In the genomic region with DNA sequence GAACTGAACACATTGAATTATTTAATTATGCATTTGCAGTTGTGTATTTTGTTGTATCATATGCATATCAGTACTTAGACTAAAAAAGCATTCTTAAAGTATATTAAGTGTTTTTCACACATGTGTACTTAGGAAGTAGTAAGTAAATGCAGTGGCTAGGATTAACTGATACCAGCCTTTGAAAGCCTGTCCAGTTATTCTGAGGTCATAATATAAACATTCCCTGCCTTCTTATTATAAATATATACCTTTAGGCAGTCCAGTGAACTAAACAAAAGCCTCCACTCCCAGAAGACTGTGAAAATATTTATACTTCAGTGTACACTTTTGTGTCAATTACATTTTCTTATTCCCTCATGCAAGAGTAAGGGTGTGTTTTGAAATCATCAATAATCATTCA, we compare ENCODE assay signal across 23 cellular contexts.
DNase-seq lines count a peak whose midpoint lies in the region; ATAC-seq, FAIRE-seq and TF ChIP-seq lines count a peak whose summit lies in the region.
"Had no signal": no experiment of that assay in that cellular context is flagged by ENCODE, and none has a peak within 500 bp of the region (broad histone marks: within the 10 kb centered on the region; RNA-seq: fewer than 3 reads in every experiment).

No MANE protein-coding gene starts in this region.

- TF ChIP-seq RAD21 in K562 (CRISPR knock-in tag; conservative IDR thresholded peaks at IDR 0.05 in 1 of 2, IDR thresholded peaks at IDR 0.05 in 1 of 2), result no peak

- no peaks in the 10 kb centered on the region for H3K36me3 Mint-ChIP-seq in progenitor cell of endocrine pancreas (ENCODE audit: insufficient read depth)

- peak overlapping the region; percentile 29 for H3K27ac Mint-ChIP-seq in progenitor cell of endocrine pancreas
- H3K27ac Mint-ChIP-seq: CD4-positive, alpha-beta T cell had no signal

- DNase-seq in K562 (ENCODE audit: extremely low read depth in 1 of 4, low spot score in 3 of 4) (no peak), iris pigment epithelial cell (ENCODE audit: low read depth) (peak; percentile 36), progenitor cell of endocrine pancreas (ENCODE audit: low spot score, unreplicated experiment) (no peak), mammary epithelial cell (no peak), thyroid gland (no peak), OCI-M1 (lab: John Stamatoyannopoulos, UW) (no peak), hypothalamus (lab: John Stamatoyannopoulos, UW) (no peak)
- DNase-seq: AML-193; CD4-positive, alpha-beta T cell; CD8-positive, alpha-beta memory T cell; DMS 273 treated with DMSO at 0.1 percent for 48 hours; EL; GDM1; GOT3; H7; HCEC 1CT had no signal

- no peak for ATAC-seq in K562
- ATAC-seq: GM12878 had no signal

- no peaks in the 10 kb centered on the region for H3K9me3 Mint-ChIP-seq in progenitor cell of endocrine pancreas (ENCODE audit: low read depth)
- H3K9me3 Mint-ChIP-seq: CD14-positive monocyte; CD4-positive, alpha-beta T cell; CD8-positive, alpha-beta memory T cell had no signal

- H3K4me3 Mint-ChIP-seq in progenitor cell of endocrine pancreas (ENCODE audit: low read depth), result no peak overlapping the region
- H3K4me3 Mint-ChIP-seq: CD14-positive monocyte; CD4-positive, alpha-beta T cell; CD8-positive, alpha-beta memory T cell had no signal

- no peak overlapping the region for H2AFZ ChIP-seq in K562 (ENCODE audit: low read depth, low read length)
- H2AFZ ChIP-seq in mammary epithelial cell (ENCODE audit: low read depth, low read length), result no peak overlapping the region

- no peak overlapping the region for H3K9ac ChIP-seq in K562 (ENCODE audit: insufficient read depth in 1 of 2, low read depth in 2 of 2, low read length in 2 of 2)
- H3K9ac ChIP-seq in mammary epithelial cell (ENCODE audit: insufficient read depth, low read length), result no peak overlapping the region
- H3K9ac ChIP-seq: BLaER1 treated with 17β-estradiol and CSF1 and Interleukin-3, amounts not matched to agents 10 nM and 100 nM had no signal

- H3K4me3 ChIP-seq in HEK293 (ENCODE audit: low read depth, low read length), result no peak overlapping the region
- H3K4me3 ChIP-seq in K562, result no peak overlapping the region
- H3K4me3 ChIP-seq in mammary epithelial cell (replicated peaks in 1 of 3; ENCODE audit: insufficient read depth in 1 of 3, low read depth in 2 of 3, low read length in 3 of 3), result no peak overlapping the region
- no peak overlapping the region for H3K4me3 ChIP-seq in thyroid gland (replicated peaks in 1 of 3)
- H3K4me3 ChIP-seq: BLaER1 treated with 17β-estradiol and CSF1 and Interleukin-3, amounts not matched to agents 10 nM and 100 nM; GM12878 had no signal

- H3K79me2 ChIP-seq in K562 (ENCODE audit: control insufficient read depth, insufficient read depth, low read length) (no peaks in the 10 kb centered on the region), mammary epithelial cell (ENCODE audit: insufficient read depth, low read length) (no peaks in the 10 kb centered on the region)

- no peak for FAIRE-seq in K562 (lab: Jason Lieb, UNC)
- FAIRE-seq: D721Med, GM12878, GM18507 had no signal

- TF ChIP-seq POLR2A in K562 (conservative IDR thresholded peaks at IDR 0.05) (no peak), thyroid gland (IDR thresholded peaks at IDR 0.05) (no peak)

- BruUV-seq in K562 (replicated peaks; lab: Mats Ljungman, UMichigan) (no TSS peak), mammary epithelial cell (replicated peaks; lab: Mats Ljungman, UMichigan) (no TSS peak)

- H3K4me2 ChIP-seq in K562 (ENCODE audit: insufficient read depth, low read length), result no peak overlapping the region
- H3K4me2 ChIP-seq in mammary epithelial cell (ENCODE audit: insufficient read depth, low read depth, low read length), result no peak overlapping the region
- H3K4me2 ChIP-seq: BLaER1 treated with 17β-estradiol and CSF1 and Interleukin-3, amounts not matched to agents 10 nM and 100 nM had no signal

- no peaks in the 10 kb centered on the region for H3K27me3 Mint-ChIP-seq in progenitor cell of endocrine pancreas
- H3K27me3 Mint-ChIP-seq: CD4-positive, alpha-beta T cell; CD8-positive, alpha-beta memory T cell had no signal

- TF ChIP-seq CTCF in HEK293 (tag by site-specific recombination; IDR thresholded peaks at IDR 0.05), result no peak
- no peak for TF ChIP-seq CTCF in K562 (IDR thresholded peaks at IDR 0.05 in 2 of 3, conservative IDR thresholded peaks at IDR 0.05 in 1 of 3; ENCODE audit: insufficient read depth in 2 of 3, low read depth in 1 of 3, low read length in 3 of 3)
- TF ChIP-seq CTCF in progenitor cell of endocrine pancreas (IDR thresholded peaks at IDR 0.05; ENCODE audit: unreplicated experiment), result no peak
- TF ChIP-seq CTCF in mammary epithelial cell (conservative IDR thresholded peaks at IDR 0.05 in 1 of 2, IDR thresholded peaks at IDR 0.05 in 1 of 2; ENCODE audit: extremely low read depth in 1 of 2, insufficient read depth in 1 of 2, low read depth in 1 of 2, low read length in 2 of 2), result no peak
- no peak for TF ChIP-seq CTCF in thyroid gland (IDR thresholded peaks at IDR 0.05)

- H4K20me1 ChIP-seq in K562 (replicated peaks; ENCODE audit: control insufficient read depth, insufficient read depth, low read length) (no peaks in the 10 kb centered on the region), mammary epithelial cell (ENCODE audit: insufficient read depth, low read length) (no peaks in the 10 kb centered on the region)

- H3K36me3 ChIP-seq in HEK293 (ENCODE audit: control insufficient read depth in 2 of 2, insufficient read depth in 1 of 2, low read length in 2 of 2) (peaks cover 0 to 39% of the 10 kb centered on the region in 2 experiments; a peak in 1 of 3 replicates), K562 (ENCODE audit: control insufficient read depth, insufficient read depth, low read length) (no peaks in the 10 kb centered on the region), mammary epithelial cell (ENCODE audit: insufficient read depth, low read length) (peaks cover 5% of the 10 kb centered on the region), thyroid gland (no peaks in the 10 kb centered on the region)

- no peaks in the 10 kb centered on the region for H3K9me1 ChIP-seq in K562 (ENCODE audit: control insufficient read depth, insufficient read depth, low read length)

- no peaks in the 10 kb centered on the region for H3K9me3 ChIP-seq in HEK293 (ENCODE audit: control insufficient read depth, insufficient read depth, low read depth, low read length)
- no peaks in the 10 kb centered on the region for H3K9me3 ChIP-seq in K562 (replicated peaks; ENCODE audit: control insufficient read depth, insufficient read depth, low read depth, low read length)
- no peaks in the 10 kb centered on the region for H3K9me3 ChIP-seq in mammary epithelial cell (replicated peaks; ENCODE audit: insufficient read depth, low read length)
- H3K9me3 ChIP-seq in thyroid gland, result no peaks in the 10 kb centered on the region
- H3K9me3 ChIP-seq: BE2C; BLaER1 treated with 17β-estradiol and CSF1 and Interleukin-3, amounts not matched to agents 10 nM and 100 nM had no signal

- in situ Hi-C loops in K562 (cut with MboI) (no loop called here), mammary epithelial cell (cut with MboI; ENCODE audit: low sequenced_read_pairs in 2 of 2) (no loop called here)

- POLR2A ChIA-PET in HEK293 (lab: Yijun Ruan, JAX), result no interaction called here
- POLR2A ChIA-PET in K562 (lab: Yijun Ruan, JAX), result no interaction called here

- intact Hi-C loops in K562 (cut with micrococcal nuclease) (no loop called here), mammary epithelial cell (cut with micrococcal nuclease) (no loop called here), thyroid gland (cut with DNase I) (no loop called here)

- H3K27me3 ChIP-seq in K562 (ENCODE audit: control insufficient read depth in 2 of 2, insufficient read depth in 2 of 2, low read length in 2 of 2) (no peaks in the 10 kb centered on the region), mammary epithelial cell (ENCODE audit: insufficient read depth, low read length) (no peaks in the 10 kb centered on the region), thyroid gland (no peaks in the 10 kb centered on the region)
- H3K27me3 ChIP-seq: BE2C; BLaER1 treated with 17β-estradiol and CSF1 and Interleukin-3, amounts not matched to agents 10 nM and 100 nM had no signal

- dilution Hi-C loops in mammary epithelial cell (cut with HindIII; ENCODE audit: low sequenced_read_pairs), result no loop called here

- H3K4me1 Mint-ChIP-seq in progenitor cell of endocrine pancreas (ENCODE audit: low read depth), result peaks cover 19% of the 10 kb centered on the region

- CTCF ChIA-PET in HEK293 (lab: Yijun Ruan, JAX), result no interaction called here
- CTCF ChIA-PET in K562 (lab: Yijun Ruan, JAX; ENCODE audit: low intra/inter-chr PET ratio), result no interaction called here
- CTCF ChIA-PET in mammary epithelial cell (lab: Charles Lee; ENCODE audit: low non-redundant PET), result interaction anchor here (0.7 kb wide), 1 partner anchor 1035 kb away, joined by 3 read pairs; no protein-coding TSS in a partner anchor

- TF ChIP-seq EP300 in K562 (IDR thresholded peaks at IDR 0.05; ENCODE audit: low read length), result no peak

- H3K27ac ChIP-seq in HEK293 (ENCODE audit: extremely low read depth, low read depth, low read length) (no peak overlapping the region), K562 (ENCODE audit: extremely low read depth, low read depth, low read length) (no peak overlapping the region), mammary epithelial cell (ENCODE audit: insufficient read depth, low read depth, low read length) (no peak overlapping the region), thyroid gland (no peak overlapping the region)
- H3K27ac ChIP-seq: BLaER1 treated with 17β-estradiol and CSF1 and Interleukin-3, amounts not matched to agents 10 nM and 100 nM had no signal

- no peaks in the 10 kb centered on the region for H3K4me1 ChIP-seq in HEK293 (ENCODE audit: control insufficient read depth, insufficient read depth, low read length)
- H3K4me1 ChIP-seq in K562 (replicated peaks in 1 of 2; ENCODE audit: control insufficient read depth in 2 of 2, insufficient read depth in 2 of 2, low read length in 2 of 2), result no peaks in the 10 kb centered on the region
- peaks cover 3% of the 10 kb centered on the region for H3K4me1 ChIP-seq in mammary epithelial cell (ENCODE audit: insufficient read depth, low read length)
- H3K4me1 ChIP-seq in thyroid gland, result peaks cover 16 to 20% of the 10 kb centered on the region in 2 donors

TF ChIP-seq in HEK293, 187 proteins besides CTCF, POLR2A, EP300 and RAD21 (continues in another document):
- TF ChIP-seq ZNF473 (tag by site-specific recombination; IDR thresholded peaks at IDR 0.05), result no peak

TF ChIP-seq in K562, 482 proteins besides CTCF, POLR2A, EP300 and RAD21:
- TF ChIP-seq NR2F6 (CRISPR knock-in tag; IDR thresholded peaks at IDR 0.05) (no peak), BRCA1 (IDR thresholded peaks at IDR 0.05) (peak; percentile 46; the same call in 1 of the 2 replicates), BRCA1 (CRISPR knock-in tag; IDR thresholded peaks at IDR 0.05) (no peak), CEBPB (tag; IDR thresholded peaks at IDR 0.05) (no peak)
TF ChIP-seq in K562: peak in this region for 1.
